Comparison of ENCODE assay signal across 11 cellular contexts in genomic region chr6:14784596-14785360, GRCh38.
A peak's percentile ranks its signal among the peaks of the same experiment; 100 is the strongest.
DNase-seq lines count a peak whose midpoint lies in the region; ATAC-seq and TF ChIP-seq lines count a peak whose summit lies in the region.
"Had no signal": no experiment of that assay in that cellular context is flagged by ENCODE, and none has a peak within 500 bp of the region (broad histone marks: within the 10 kb centered on the region; RNA-seq: fewer than 3 reads in every experiment).

No MANE protein-coding gene starts in this region.

- H3K4me1 Mint-ChIP-seq in brain: peaks cover 50% of the 10 kb centered on the region

- H4K91ac ChIP-seq in trophoblast cell (ENCODE audit: low read depth, low read length): peak overlapping the region; percentile 20

- H3K4me1 ChIP-seq in trophoblast cell (ENCODE audit: control insufficient read depth in 1 of 2, insufficient read depth in 2 of 2, low read length in 2 of 2) (peaks cover 5 to 6% of the 10 kb centered on the region in 2 experiments), right cardiac atrium (ENCODE audit: control insufficient read depth, insufficient read depth, low read length) (no peaks in the 10 kb centered on the region)

- no peak overlapping the region for H3K9ac ChIP-seq in trophoblast cell (ENCODE audit: low read length)

- no peak overlapping the region for H3K18ac ChIP-seq in trophoblast cell (ENCODE audit: low read length)

- H3K27ac ChIP-seq in trophoblast cell (ENCODE audit: low read depth, low read length): peak overlapping the region; percentile 22
- H3K27ac ChIP-seq in right cardiac atrium (ENCODE audit: low read length): no peak overlapping the region
- H3K27ac ChIP-seq: HL-60 had no signal

- no peaks in the 10 kb centered on the region for H3K79me2 ChIP-seq in trophoblast cell (ENCODE audit: control insufficient read depth, insufficient read depth, low read length, poor library complexity)

- peak overlapping the region in 2 of 5 experiments; percentile 77 to 85 for H3K27ac Mint-ChIP-seq in brain

- ATAC-seq in activated CD4-positive, CD25-positive, alpha-beta regulatory T cell treated with anti-CD3 and anti-CD28 coated beads, Interleukin-2, amount 50 U/mL, for 24 hours: peak; percentile 17 to 38
- ATAC-seq in right cardiac atrium: no peak
- no peak for ATAC-seq in HG02852 (IDR thresholded peaks at IDR 0.05; ENCODE audit: unreplicated experiment)

- H3K9me3 ChIP-seq in trophoblast cell (ENCODE audit: insufficient read depth, low read depth, low read length): no peaks in the 10 kb centered on the region
- H3K9me3 ChIP-seq in right cardiac atrium (ENCODE audit: control insufficient read depth, low read length): no peaks in the 10 kb centered on the region

- peak overlapping the region; percentile 10 for H2BK120ac ChIP-seq in trophoblast cell (ENCODE audit: insufficient read depth, low read length, poor library complexity)

- H3K36me3 ChIP-seq in trophoblast cell (ENCODE audit: control insufficient read depth in 1 of 2, insufficient read depth in 2 of 2, low read length in 2 of 2): no peaks in the 10 kb centered on the region

- TF ChIP-seq CTCF in brain (conservative IDR thresholded peaks at IDR 0.05): no peak

- H3K79me1 ChIP-seq in trophoblast cell (ENCODE audit: low read length): no peaks in the 10 kb centered on the region

- H3K23ac ChIP-seq in trophoblast cell (ENCODE audit: low read length): no peak overlapping the region

- H3K9me3 Mint-ChIP-seq in brain: peaks cover 0 to 20% (median 10%) of the 10 kb centered on the region in 5 experiments

- H3K4ac ChIP-seq in trophoblast cell (ENCODE audit: low read depth, low read length): no peak overlapping the region

- H3K14ac ChIP-seq in trophoblast cell (ENCODE audit: low read length): peak overlapping the region; percentile 78

- peak overlapping the region in 3 of 5 experiments; percentile 22 to 58 (median 56) for H3K4me3 Mint-ChIP-seq in brain

- peak overlapping the region; percentile 27 for H4K12ac ChIP-seq in trophoblast cell (ENCODE audit: low read depth, low read length)

- H3K27me3 Mint-ChIP-seq in brain: peaks cover 10% of the 10 kb centered on the region

- H4K8ac ChIP-seq in trophoblast cell (ENCODE audit: low read depth, low read length): peak overlapping the region; percentile 44

- no peak overlapping the region for H2BK5ac ChIP-seq in trophoblast cell (ENCODE audit: low read depth, low read length, poor library complexity)

- peak overlapping the region; percentile 4 for H2AFZ ChIP-seq in trophoblast cell (ENCODE audit: insufficient read depth, low read length, poor library complexity)

- H2AK5ac ChIP-seq in trophoblast cell (ENCODE audit: low read length): no peak overlapping the region

- H3K27me3 ChIP-seq in trophoblast cell (ENCODE audit: insufficient read depth, low read length) (no peaks in the 10 kb centered on the region), right cardiac atrium (ENCODE audit: control insufficient read depth, insufficient read depth) (no peaks in the 10 kb centered on the region)

- H3K4me3 ChIP-seq in trophoblast cell (ENCODE audit: low read depth, low read length) (no peak overlapping the region), right cardiac atrium (ENCODE audit: low read length) (no peak overlapping the region)

- intact Hi-C loops in right cardiac atrium (cut with DNase I): no loop called here

- H3K36me3 Mint-ChIP-seq in brain: peaks cover 4% of the 10 kb centered on the region

- no peak for DNase-seq in activated CD4-positive, CD25-positive, alpha-beta regulatory T cell (lab: John Stamatoyannopoulos, UW)
- peak; percentile 97 for DNase-seq in NCI-H748 (lab: John Stamatoyannopoulos, UW; ENCODE audit: unreplicated experiment)
- peak in 1 of 2 donors; percentile 37 for DNase-seq in trophoblast cell
- DNase-seq in right cardiac atrium: no peak
- DNase-seq in NCI-H524 treated with DMSO at 0.1 percent for 48 hours (lab: John Stamatoyannopoulos, UW): no peak
- DNase-seq: cerebellar nuclear complex, OCI-M1 had no signal

- H2BK12ac ChIP-seq in trophoblast cell (ENCODE audit: low read length): peak overlapping the region; percentile 5

- peak overlapping the region; percentile 29 for H3K4me2 ChIP-seq in trophoblast cell (ENCODE audit: low read length)

- no CpG with 5 or more reads among the region's 14 CpGs for WGBS in trophoblast cell (ENCODE audit: extremely low coverage, insufficient coverage, insufficient read length)
- 67% methylated on average over 14 of the region's 14 CpGs for WGBS in right cardiac atrium

Comparison
In these comparisons a context has a peak if more than half of its experiments do, and no peak if none do; other contexts are left out.
1. ATAC-seq: peak in activated CD4-positive, CD25-positive, alpha-beta regulatory T cell treated with anti-CD3 and anti-CD28 coated beads, Interleukin-2, amount 50 U/mL, for 24 hours (2 of 2); none in right cardiac atrium (0 of 2) and HG02852 (single experiment).